Comparison of ENCODE assay signal across 21 cellular contexts in the genomic region with DNA sequence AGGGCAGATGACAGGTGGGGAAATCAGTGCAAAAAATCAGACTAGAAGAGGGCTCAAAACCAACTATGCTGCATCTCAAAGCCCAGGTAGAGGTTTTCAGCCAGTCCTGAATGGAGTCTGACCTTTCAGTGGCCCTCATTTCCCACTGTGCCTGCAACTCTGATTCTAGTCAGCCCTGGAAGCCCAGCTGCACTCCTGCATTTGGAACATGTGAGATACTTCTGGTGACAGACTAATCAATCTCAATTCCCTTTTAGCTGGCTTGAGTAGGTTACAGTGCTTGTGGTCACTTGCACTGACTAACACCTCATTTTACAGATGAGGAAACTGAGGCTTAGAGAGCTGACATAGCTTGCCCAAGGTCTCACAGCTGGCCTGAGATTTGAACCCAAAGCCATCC. TPM values are rescaled to one million over a fixed set of nuclear protein-coding genes. Genes with fewer than 3 reads are reported as not detected.
A peak's percentile ranks its signal among the peaks of the same experiment; 100 is the strongest.
DNase-seq lines count a peak whose midpoint lies in the region; ATAC-seq and TF ChIP-seq lines count a peak whose summit lies in the region.
"Had no signal": no experiment of that assay in that cellular context is flagged by ENCODE, and none has a peak within 500 bp of the region (broad histone marks: within the 10 kb centered on the region; RNA-seq: fewer than 3 reads in every experiment).

No MANE protein-coding gene starts in this region.

- peaks cover 4% of the 10 kb centered on the region for H3K36me3 Mint-ChIP-seq in activated CD8-positive, alpha-beta T cell treated with anti-CD3 and anti-CD28 coated beads, Interleukin-2, amount 10 ng/mL, durations not matched to agents 7 days and 5 days (ENCODE audit: low read depth)
- H3K36me3 Mint-ChIP-seq: naive B cell had no signal

- no peaks in the 10 kb centered on the region for H3K4me1 ChIP-seq in prostate gland (replicated peaks)
- H3K4me1 ChIP-seq in SJCRH30: no peaks in the 10 kb centered on the region
- H3K4me1 ChIP-seq: ascending aorta, SJSA1, uterus had no signal

- CTCF ChIA-PET in activated CD8-positive, alpha-beta T cell treated with anti-CD3 and anti-CD28 coated beads, Interleukin-2, amount 10 ng/mL, durations not matched to agents 7 days and 5 days (lab: Charles Lee): interaction anchor here (0.7 to 3.5 kb wide), 6 partner anchors 10 to 430 kb away, joined by 3 to 23 read pairs (median 5); no protein-coding TSS in a partner anchor

- POLR2A ChIA-PET in activated CD8-positive, alpha-beta T cell treated with anti-CD3 and anti-CD28 coated beads, Interleukin-2, amount 10 ng/mL, durations not matched to agents 7 days and 5 days (lab: Charles Lee): interaction anchor here (1.1 kb wide), 1 partner anchor 36 kb away, joined by 3 read pairs; no protein-coding TSS in a partner anchor

- intact Hi-C loops in prostate gland (cut with DNase I): no loop called here

- no peak for TF ChIP-seq POLR2A in prostate gland (IDR thresholded peaks at IDR 0.05)

- H3K4me3 ChIP-seq in prostate gland: no peak overlapping the region
- no peak overlapping the region for H3K4me3 ChIP-seq in SJCRH30
- H3K4me3 ChIP-seq: ascending aorta, SJSA1, spleen, uterus had no signal

- no peak overlapping the region for H3K27ac ChIP-seq in prostate gland
- H3K27ac ChIP-seq in SJCRH30: no peak overlapping the region
- H3K27ac ChIP-seq: ascending aorta, SJSA1, uterus had no signal

- H3K9me3 Mint-ChIP-seq in activated CD8-positive, alpha-beta T cell treated with anti-CD3 and anti-CD28 coated beads, Interleukin-2, amount 10 ng/mL, durations not matched to agents 7 days and 5 days (ENCODE audit: insufficient read depth): no peaks in the 10 kb centered on the region
- H3K9me3 Mint-ChIP-seq: naive B cell had no signal

- H3K36me3 ChIP-seq in prostate gland: no peaks in the 10 kb centered on the region
- H3K36me3 ChIP-seq in SJCRH30: no peaks in the 10 kb centered on the region
- H3K36me3 ChIP-seq: ascending aorta, SJSA1, spleen, uterus had no signal

- H3K27me3 ChIP-seq in prostate gland (replicated peaks; ENCODE audit: insufficient read depth) (no peaks in the 10 kb centered on the region), SJCRH30 (0 out of 2 replicates have a peak, but pooled peaks cover 8% of the 10 kb centered on the region)
- H3K27me3 ChIP-seq: ascending aorta, uterus had no signal

- DNase-seq in activated effector memory CD4-positive, alpha-beta T cell treated with anti-CD3 and anti-CD28 coated beads, Interleukin-2, amount 50 U/mL, for 16 hours: peak; percentile 43
- no peak for DNase-seq in activated effector memory CD4-positive, alpha-beta T cell treated with Interleukin-2 at 50 U/mL for 16 hours
- peak; percentile 20 for DNase-seq in activated CD8-positive, alpha-beta T cell treated with anti-CD3 and anti-CD28 coated beads, Interleukin-2, amount 10 ng/mL, durations not matched to agents 7 days and 5 days
- DNase-seq in prostate gland (ENCODE audit: low spot score): peak; percentile 2
- no peak for DNase-seq in NCI-H128 (lab: John Stamatoyannopoulos, UW; ENCODE audit: unreplicated experiment)
- DNase-seq in SJCRH30: no peak
- DNase-seq: cortex of kidney; naive B cell; NCI-H146; NCI-H446; spleen; stimulated activated naive CD8-positive, alpha-beta T cell treated with anti-CD3 and anti-CD28 coated beads, Interleukin-15, Interleukin-2, amounts not matched to agents 100 U/mL and 50 U/mL, for 24 hours; uterus had no signal

- ATAC-seq in GM21529 (IDR thresholded peaks at IDR 0.05; ENCODE audit: unreplicated experiment): peak; percentile 31
- ATAC-seq in activated CD8-positive, alpha-beta T cell treated with anti-CD3 and anti-CD28 coated beads, Interleukin-2, amount 10 ng/mL, durations not matched to agents 7 days and 5 days: no peak
- no peak for ATAC-seq in GM21723 (IDR thresholded peaks at IDR 0.05; ENCODE audit: unreplicated experiment)

- H3K27me3 Mint-ChIP-seq in activated CD8-positive, alpha-beta T cell treated with anti-CD3 and anti-CD28 coated beads, Interleukin-2, amount 10 ng/mL, durations not matched to agents 7 days and 5 days (ENCODE audit: low read depth): peaks cover 42% of the 10 kb centered on the region

- H3K4me1 Mint-ChIP-seq in activated CD8-positive, alpha-beta T cell treated with anti-CD3 and anti-CD28 coated beads, Interleukin-2, amount 10 ng/mL, durations not matched to agents 7 days and 5 days (ENCODE audit: low read depth): peaks cover 69% of the 10 kb centered on the region

- H3K9me3 ChIP-seq in prostate gland (no peaks in the 10 kb centered on the region), SJCRH30 (replicated peaks) (no peaks in the 10 kb centered on the region)
- H3K9me3 ChIP-seq: ascending aorta, SJSA1, spleen, uterus had no signal

- H3K27ac Mint-ChIP-seq in activated CD8-positive, alpha-beta T cell treated with anti-CD3 and anti-CD28 coated beads, Interleukin-2, amount 10 ng/mL, durations not matched to agents 7 days and 5 days: peak overlapping the region; percentile 93
- H3K27ac Mint-ChIP-seq: naive B cell had no signal

- TF ChIP-seq CTCF in prostate gland (IDR thresholded peaks at IDR 0.05): no peak

- H3K4me3 Mint-ChIP-seq in activated CD8-positive, alpha-beta T cell treated with anti-CD3 and anti-CD28 coated beads, Interleukin-2, amount 10 ng/mL, durations not matched to agents 7 days and 5 days: peak overlapping the region; percentile 31
- H3K4me3 Mint-ChIP-seq: naive B cell had no signal

RNA-seq across cellular contexts. Expression of a gene that starts 7.9 kb away (rescaled TPM):
- 10 to 100 TPM; 20.8 to 21.5 TPM for total RNA-seq in activated CD8-positive, alpha-beta T cell treated with anti-CD3 and anti-CD28 coated beads, Interleukin-2, amount 10 ng/mL, durations not matched to agents 7 days and 5 days
- 1 to 10 TPM in 1 of 2 donors, under 1 TPM in 1; 0.23 to 7.9 TPM for total RNA-seq in prostate gland
- total RNA-seq in SJCRH30 (2014; rRNA removed; shearing (Covaris generic)): not detected in 2 replicates
- total RNA-seq: HT-29 had no signal

RNA-seq across cellular contexts. Expression of a gene that starts 41.1 kb away (rescaled TPM):
- total RNA-seq in activated CD8-positive, alpha-beta T cell treated with anti-CD3 and anti-CD28 coated beads, Interleukin-2, amount 10 ng/mL, durations not matched to agents 7 days and 5 days: not detected
- total RNA-seq in prostate gland: not detected
- not detected in 2 replicates for total RNA-seq in SJCRH30 (2014; rRNA removed; shearing (Covaris generic))
- total RNA-seq: ascending aorta, epithelial cell of proximal tubule, HT-29, lung microvascular endothelial cell, posterior vena cava, SJSA1, spleen, uterus had no signal

RNA-seq across cellular contexts. Expression of a gene that starts 54.3 kb away (rescaled TPM):
- total RNA-seq in activated CD8-positive, alpha-beta T cell treated with anti-CD3 and anti-CD28 coated beads, Interleukin-2, amount 10 ng/mL, durations not matched to agents 7 days and 5 days: under 1 TPM; 0.55 to 0.61 TPM
- total RNA-seq in prostate gland: not detected
- total RNA-seq in SJCRH30 (2014; rRNA removed; shearing (Covaris generic)): not detected in 2 replicates
- total RNA-seq: ascending aorta, posterior vena cava, spleen, uterus had no signal

Comparison
In these comparisons a context has a peak if more than half of its experiments do, and no peak if none do; other contexts are left out.
1. DNase-seq: peak in activated effector memory CD4-positive, alpha-beta T cell treated with anti-CD3 and anti-CD28 coated beads, Interleukin-2, amount 50 U/mL, for 16 hours (single experiment), activated CD8-positive, alpha-beta T cell treated with anti-CD3 and anti-CD28 coated beads, Interleukin-2, amount 10 ng/mL, durations not matched to agents 7 days and 5 days (single experiment) and prostate gland (single experiment); none in activated effector memory CD4-positive, alpha-beta T cell treated with Interleukin-2 at 50 U/mL for 16 hours (single experiment), NCI-H128 (single experiment) and SJCRH30 (0 of 2).